8 cellular contexts compared by ENCODE assay signal in genomic region chr7:100629117-100629711, GRCh38. TPM values are rescaled to one million over a fixed set of nuclear protein-coding genes. Genes with fewer than 3 reads are reported as not detected.
DNase-seq lines count a peak whose midpoint lies in the region; ATAC-seq and TF ChIP-seq lines count a peak whose summit lies in the region.

No MANE protein-coding gene starts in this region.

- DNase-seq in stimulated activated CD4-positive, alpha-beta T cell treated with anti-CD3 and anti-CD28 coated beads, Interleukin-15, amount 100 ng/mL, for 24 hours = peak; percentile 49
- DNase-seq in stimulated activated CD4-positive, alpha-beta T cell treated with anti-CD3 and anti-CD28 coated beads, Interleukin-4, amount 100 ng/mL, for 4 hours = no peak
- DNase-seq in NOMO-1 treated with DMSO at 0.1 percent for 48 hours (lab: John Stamatoyannopoulos, UW; ENCODE audit: unreplicated experiment) = peak; percentile 33
- peak; percentile 60 for DNase-seq in cerebellar cortex (ENCODE audit: low spot score)
- DNase-seq in upper lobe of right lung = no peak
- DNase-seq in stimulated activated naive CD4-positive, alpha-beta T cell (lab: John Stamatoyannopoulos, UW) = no peak

- ATAC-seq in upper lobe of right lung = peak; percentile 15
- no peak for ATAC-seq in GM19035 (IDR thresholded peaks at IDR 0.05; ENCODE audit: unreplicated experiment)
- ATAC-seq in HG02610 (IDR thresholded peaks at IDR 0.05; ENCODE audit: unreplicated experiment) = no peak

- peaks cover 15% of the 10 kb centered on the region for H3K4me1 ChIP-seq in upper lobe of right lung

- H3K36me3 ChIP-seq in upper lobe of right lung = no peaks in the 10 kb centered on the region

- no peak overlapping the region for H3K27ac ChIP-seq in upper lobe of right lung

- peaks cover 12% of the 10 kb centered on the region for H3K27me3 ChIP-seq in upper lobe of right lung

- H3K4me3 ChIP-seq in upper lobe of right lung = no peak overlapping the region

- no peaks in the 10 kb centered on the region for H3K9me3 ChIP-seq in upper lobe of right lung

- TF ChIP-seq CTCF in upper lobe of right lung (IDR thresholded peaks at IDR 0.05) = peak; percentile 15

- intact Hi-C loops in upper lobe of right lung (cut with DNase I) = no loop called here

RNA-seq across cellular contexts. Expression of gene TFR2, which starts 12.1 kb away (rescaled TPM):
- 0.41 TPM for total RNA-seq in upper lobe of right lung

RNA-seq across cellular contexts. Expression of gene MOSPD3, which starts 16.9 kb away (rescaled TPM):
- 14.7 TPM for total RNA-seq in upper lobe of right lung

RNA-seq across cellular contexts. Expression of gene ACTL6B, which starts 27.0 kb away (rescaled TPM):
- not detected for total RNA-seq in upper lobe of right lung

RNA-seq across cellular contexts. Expression of gene PCOLCE, which starts 27.1 kb away (rescaled TPM):
- total RNA-seq in upper lobe of right lung = 57.2 TPM

RNA-seq across cellular contexts. Expression of gene FBXO24, which starts 43.1 kb away (rescaled TPM):
- 1.4 TPM for total RNA-seq in upper lobe of right lung

Comparison
In these comparisons a context has a peak if more than half of its experiments do, and no peak if none do; other contexts are left out.
1. DNase-seq: peak in stimulated activated CD4-positive, alpha-beta T cell treated with anti-CD3 and anti-CD28 coated beads, Interleukin-15, amount 100 ng/mL, for 24 hours (single experiment), NOMO-1 treated with DMSO at 0.1 percent for 48 hours (single experiment) and cerebellar cortex (single experiment); none in stimulated activated CD4-positive, alpha-beta T cell treated with anti-CD3 and anti-CD28 coated beads, Interleukin-4, amount 100 ng/mL, for 4 hours (0 of 2), upper lobe of right lung (single experiment) and stimulated activated naive CD4-positive, alpha-beta T cell (0 of 6).